ENCODE assay signal across 26 cellular contexts in the genomic region with DNA sequence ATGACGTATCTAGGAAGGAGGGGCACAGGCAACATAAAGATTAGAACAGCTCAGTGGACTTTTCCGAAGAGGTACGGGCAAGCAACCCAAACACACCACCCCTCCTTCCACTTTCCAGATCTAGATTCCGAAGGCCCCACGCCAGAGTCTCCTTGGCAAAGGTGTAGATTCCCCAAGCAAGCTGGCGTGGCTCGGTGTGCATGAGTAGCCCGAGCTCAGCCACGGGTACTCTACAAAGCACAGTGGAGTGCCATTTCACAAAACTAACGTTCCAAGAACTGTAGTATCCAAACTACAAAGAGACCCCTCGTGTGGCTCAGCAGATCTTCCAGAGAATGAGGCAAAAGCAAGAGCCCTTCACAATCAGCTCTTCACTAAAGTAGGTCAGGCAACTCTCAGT.
DNase-seq lines count a peak whose midpoint lies in the region; ATAC-seq, FAIRE-seq and TF ChIP-seq lines count a peak whose summit lies in the region.
"Had no signal": no experiment of that assay in that cellular context is flagged by ENCODE, and none has a peak within 500 bp of the region (broad histone marks: within the 10 kb centered on the region; RNA-seq: fewer than 3 reads in every experiment).

No MANE protein-coding gene starts in this region.

- peaks cover 46% of the 10 kb centered on the region for H3K36me3 Mint-ChIP-seq in endodermal cell (ENCODE audit: low read depth)
- H3K36me3 Mint-ChIP-seq in osteocyte (ENCODE audit: unreplicated experiment) = peaks cover 41% of the 10 kb centered on the region
- H3K36me3 Mint-ChIP-seq in nephron progenitor cell (ENCODE audit: low read depth) = peaks cover 61% of the 10 kb centered on the region
- H3K36me3 Mint-ChIP-seq: natural killer cell had no signal

- ATAC-seq in HepG2 (no peak), right lobe of liver (no peak), GM19324 (IDR thresholded peaks at IDR 0.05; ENCODE audit: low FRiP score, unreplicated experiment) (no peak), GM19328 (IDR thresholded peaks at IDR 0.05; ENCODE audit: unreplicated experiment) (no peak)
- ATAC-seq: A549; natural killer cell; stimulated activated naive B cell treated with anti-CD40 and anti-IgM and Interleukin-4, amounts not matched to agents 10 μg/mL and 1 μg/mL and 100 μg/mL, for 72 hours had no signal

- H3K27me3 Mint-ChIP-seq in endodermal cell (ENCODE audit: insufficient read depth) (peaks cover 7% of the 10 kb centered on the region), osteocyte (ENCODE audit: unreplicated experiment) (no peaks in the 10 kb centered on the region), nephron progenitor cell (ENCODE audit: low read depth, poor library complexity) (no peaks in the 10 kb centered on the region)
- H3K27me3 Mint-ChIP-seq: activated CD4-positive, alpha-beta T cell treated with anti-CD3 and anti-CD28 coated beads, Interleukin-2, amount 10 ng/mL, durations not matched to agents 24 days and 14 days; activated naive CD8-positive, alpha-beta T cell; CD4-positive, CD25-positive, alpha-beta regulatory T cell; central memory CD8-positive, alpha-beta T cell; stimulated activated naive B cell treated with anti-CD40 and anti-IgM and Interleukin-4, amounts not matched to agents 10 μg/mL and 1 μg/mL and 100 μg/mL, for 72 hours had no signal

- no peaks in the 10 kb centered on the region for H4K20me1 ChIP-seq in HepG2 (ENCODE audit: insufficient read depth, low read length)

- H3K4me3 ChIP-seq in HepG2 (replicated peaks in 1 of 3; ENCODE audit: insufficient read depth in 1 of 3, low read depth in 2 of 3, low read length in 3 of 3) (no peak overlapping the region), right lobe of liver (no peak overlapping the region), endodermal cell (ENCODE audit: low read length) (no peak overlapping the region)
- H3K4me3 ChIP-seq: A549, GM23248, SJSA1, thoracic aorta, vagina had no signal

- TF ChIP-seq EP300 in HepG2 (IDR thresholded peaks at IDR 0.05; ENCODE audit: low read depth in 2 of 2, low read length in 2 of 2) = no peak
- TF ChIP-seq EP300 in HepG2 (CRISPR knock-in tag; IDR thresholded peaks at IDR 0.05; ENCODE audit: borderline replicate concordance) = no peak

- TF ChIP-seq CTCF in HepG2 (CRISPR knock-in tag; IDR thresholded peaks at IDR 0.05) (no peak), right lobe of liver (IDR thresholded peaks at IDR 0.05) (no peak), endodermal cell (conservative IDR thresholded peaks at IDR 0.05) (no peak), osteocyte (IDR thresholded peaks at IDR 0.05) (no peak), nephron progenitor cell (IDR thresholded peaks at IDR 0.05) (no peak)

- TF ChIP-seq POLR2A in HepG2 (IDR thresholded peaks at IDR 0.05; ENCODE audit: insufficient read depth in 1 of 2, low read depth in 2 of 2, low read length in 2 of 2) (no peak), right lobe of liver (IDR thresholded peaks at IDR 0.05) (no peak)

- peaks cover 59% of the 10 kb centered on the region for H3K79me2 ChIP-seq in HepG2 (ENCODE audit: insufficient read depth, low read length)

- no TSS peak for BruUV-seq in HepG2 (replicated peaks; lab: Mats Ljungman, UMichigan)

- in situ Hi-C loops in HepG2 (cut with HindIII; ENCODE audit: extremely low pct_ligation_motif_present, low pct_unique_long_range_greater_than_20kb) = no loop called here

- 96% methylated on average over 11 of the region's 11 CpGs for WGBS in HepG2 (ENCODE audit: low lambda C conversion rate)
- 95% methylated on average over 4 of the region's 11 CpGs for WGBS in right lobe of liver (ENCODE audit: insufficient coverage, low coverage, low lambda C conversion rate, missing lambda C conversion rate)
- WGBS in endodermal cell (ENCODE audit: insufficient coverage in 1 of 2, insufficient read length in 1 of 2), 2 experiments = 90 to 91% methylated on average over 7 to 11 of the region's 11 CpGs

- H3K9me3 Mint-ChIP-seq in endodermal cell (no peaks in the 10 kb centered on the region), osteocyte (ENCODE audit: unreplicated experiment) (peaks cover 5% of the 10 kb centered on the region), nephron progenitor cell (peaks cover 4% of the 10 kb centered on the region)
- H3K9me3 Mint-ChIP-seq: activated CD4-positive, alpha-beta T cell treated with anti-CD3 and anti-CD28 coated beads, Interleukin-2, amount 10 ng/mL, durations not matched to agents 24 days and 14 days; CD4-positive, CD25-positive, alpha-beta regulatory T cell; central memory CD8-positive, alpha-beta T cell; HFFc6; natural killer cell; stimulated activated naive B cell treated with anti-CD40 and anti-IgM and Interleukin-4, amounts not matched to agents 10 μg/mL and 1 μg/mL and 100 μg/mL, for 72 hours had no signal

- peak overlapping the region; percentile 20 for H3K27ac ChIP-seq in HepG2 (ENCODE audit: extremely low read length, insufficient read depth, low read length)
- H3K27ac ChIP-seq in right lobe of liver = no peak overlapping the region
- no peak overlapping the region for H3K27ac ChIP-seq in endodermal cell (ENCODE audit: low read depth, low read length)
- H3K27ac ChIP-seq: A549, GM23248, SJSA1, thoracic aorta had no signal

- intact Hi-C loops in HepG2 (cut with micrococcal nuclease; ENCODE audit: unreplicated experiment) = no loop called here
- intact Hi-C loops in right lobe of liver (cut with DNase I) = no loop called here

- no peaks in the 10 kb centered on the region for H3K9me3 ChIP-seq in HepG2 (ENCODE audit: low read length)
- H3K9me3 ChIP-seq in right lobe of liver = no peaks in the 10 kb centered on the region
- peaks cover 5% of the 10 kb centered on the region for H3K9me3 ChIP-seq in endodermal cell (ENCODE audit: control insufficient read depth, low read length)
- H3K9me3 ChIP-seq: A549, SJSA1, thoracic aorta, vagina had no signal

- H3K4me3 Mint-ChIP-seq in endodermal cell = no peak overlapping the region
- H3K4me3 Mint-ChIP-seq in osteocyte (ENCODE audit: unreplicated experiment) = no peak overlapping the region
- no peak overlapping the region for H3K4me3 Mint-ChIP-seq in nephron progenitor cell
- H3K4me3 Mint-ChIP-seq: activated CD4-positive, alpha-beta T cell treated with anti-CD3 and anti-CD28 coated beads, Interleukin-2, amount 10 ng/mL, durations not matched to agents 24 days and 14 days; activated naive CD8-positive, alpha-beta T cell; CD4-positive, CD25-positive, alpha-beta regulatory T cell; central memory CD8-positive, alpha-beta T cell; HFFc6; natural killer cell; stimulated activated naive B cell treated with anti-CD40 and anti-IgM and Interleukin-4, amounts not matched to agents 10 μg/mL and 1 μg/mL and 100 μg/mL, for 72 hours had no signal

- H2AFZ ChIP-seq in HepG2 (ENCODE audit: low read length) = no peak overlapping the region
- H2AFZ ChIP-seq: GM23248 had no signal

- peak overlapping the region; percentile 28 for H3K27ac Mint-ChIP-seq in endodermal cell
- peak overlapping the region; percentile 44 for H3K27ac Mint-ChIP-seq in osteocyte (ENCODE audit: unreplicated experiment)
- H3K27ac Mint-ChIP-seq in nephron progenitor cell = no peak overlapping the region
- H3K27ac Mint-ChIP-seq: activated CD4-positive, alpha-beta T cell treated with anti-CD3 and anti-CD28 coated beads, Interleukin-2, amount 10 ng/mL, durations not matched to agents 24 days and 14 days; activated naive CD8-positive, alpha-beta T cell; CD4-positive, CD25-positive, alpha-beta regulatory T cell; HFFc6; stimulated activated naive B cell treated with anti-CD40 and anti-IgM and Interleukin-4, amounts not matched to agents 10 μg/mL and 1 μg/mL and 100 μg/mL, for 72 hours had no signal

- H3K36me3 ChIP-seq in HepG2 (replicated peaks in 1 of 2; ENCODE audit: control insufficient read depth in 1 of 2, insufficient read depth in 2 of 2, low read length in 2 of 2) = peaks cover 28 to 55% of the 10 kb centered on the region in 2 experiments
- no peaks in the 10 kb centered on the region for H3K36me3 ChIP-seq in right lobe of liver
- peaks cover 13% of the 10 kb centered on the region for H3K36me3 ChIP-seq in endodermal cell (ENCODE audit: control insufficient read depth, insufficient read depth, low read length)
- H3K36me3 ChIP-seq: thoracic aorta had no signal

- H3K4me1 ChIP-seq in HepG2 (ENCODE audit: insufficient read depth, low read length) (peaks cover 44% of the 10 kb centered on the region), right lobe of liver (peaks cover 0 to 37% (median 8%) of the 10 kb centered on the region in 4 donors), endodermal cell (ENCODE audit: control insufficient read depth, insufficient read depth, low read length) (peaks cover 16% of the 10 kb centered on the region)

- POLR2A ChIA-PET in HepG2 (lab: Yijun Ruan, JAX) = no interaction called here

- H3K4me1 Mint-ChIP-seq in endodermal cell (peaks cover 51% of the 10 kb centered on the region), osteocyte (ENCODE audit: unreplicated experiment) (peaks cover 17% of the 10 kb centered on the region), nephron progenitor cell (peaks cover 27% of the 10 kb centered on the region)

- DNase-seq in HepG2 (ENCODE audit: low spot score) (no peak), right lobe of liver (no peak), endodermal cell (no peak), osteocyte (ENCODE audit: extremely low spot score, unreplicated experiment) (no peak), nephron progenitor cell (no peak), OCI-M1 (lab: John Stamatoyannopoulos, UW) (no peak)
- DNase-seq: activated CD4-positive, alpha-beta T cell treated with anti-CD3 and anti-CD28 coated beads, Interleukin-2, amount 10 ng/mL, durations not matched to agents 24 days and 14 days; activated effector memory CD4-positive, alpha-beta T cell treated with Interleukin-2 at 50 U/mL for 16 hours; Calu3; CD4-positive, CD25-positive, alpha-beta regulatory T cell; DMS79 treated with DMSO at 0.1 percent for 48 hours; GF-D8; GM23248; HFFc6; natural killer cell; NCI-H1694; NCI-H510A; stimulated activated naive B cell treated with anti-CD40 and anti-IgM and Interleukin-4, amounts not matched to agents 10 μg/mL and 1 μg/mL and 100 μg/mL, for 72 hours had no signal

- H3K4me2 ChIP-seq in HepG2 (ENCODE audit: low read depth, low read length) = no peak overlapping the region
- H3K4me2 ChIP-seq: A549 had no signal

- no peaks in the 10 kb centered on the region for H3K27me3 ChIP-seq in HepG2 (ENCODE audit: control insufficient read depth in 1 of 2, insufficient read depth in 2 of 2, low read length in 2 of 2)
- H3K27me3 ChIP-seq in right lobe of liver = no peaks in the 10 kb centered on the region
- no peaks in the 10 kb centered on the region for H3K27me3 ChIP-seq in endodermal cell (ENCODE audit: control insufficient read depth, insufficient read depth, low read length, poor library complexity, severe bottlenecking)
- H3K27me3 ChIP-seq: SJSA1, vagina had no signal

- no peak for TF ChIP-seq RAD21 in HepG2 (CRISPR knock-in tag; IDR thresholded peaks at IDR 0.05)

- CTCF ChIA-PET in HepG2 (lab: Yijun Ruan, JAX; ENCODE audit: low intra/inter-chr PET ratio, low total read pairs) = no interaction called here

- FAIRE-seq in HepG2 (lab: Jason Lieb, UNC) = no peak
- FAIRE-seq: A549 had no signal

- no peak overlapping the region for H3K9ac ChIP-seq in HepG2 (ENCODE audit: insufficient read depth, low read depth, low read length)
- no peak overlapping the region for H3K9ac ChIP-seq in endodermal cell (ENCODE audit: extremely low read depth, low read length, poor library complexity, severe bottlenecking)
- H3K9ac ChIP-seq: GM23248 had no signal

TF ChIP-seq in HepG2, 621 proteins besides CTCF, POLR2A, EP300 and RAD21 (continues in another document):
- no peak for TF ChIP-seq MAFF (IDR thresholded peaks at IDR 0.05; ENCODE audit: low read depth, low read length)
